In genomic region chr3:123765475-123766166, GRCh38 we compare ENCODE assay signal across 19 cellular contexts.
DNase-seq lines count a peak whose midpoint lies in the region; ATAC-seq, FAIRE-seq and TF ChIP-seq lines count a peak whose summit lies in the region.
"Had no signal": no experiment of that assay in that cellular context is flagged by ENCODE, and none has a peak within 500 bp of the region (broad histone marks: within the 10 kb centered on the region; RNA-seq: fewer than 3 reads in every experiment).

No MANE protein-coding gene starts in this region.

- no peak for TF ChIP-seq CTCF in C4-2B (conservative IDR thresholded peaks at IDR 0.05)

- TF ChIP-seq POLR2A in GM12892 (IDR thresholded peaks at IDR 0.05; ENCODE audit: low read depth, low read length): no peak

- ATAC-seq in HG02642 (IDR thresholded peaks at IDR 0.05; ENCODE audit: poor library complexity, unreplicated experiment): peak; percentile 50
- ATAC-seq in left colon: peak; percentile 80
- ATAC-seq in HG03457 (IDR thresholded peaks at IDR 0.05; ENCODE audit: unreplicated experiment): no peak

- no peaks in the 10 kb centered on the region for H3K27me3 ChIP-seq in SJSA1 (replicated peaks)
- H3K27me3 ChIP-seq: cardiac muscle cell, testis had no signal

- DNase-seq in SJSA1 (ENCODE audit: low read depth in 1 of 2, low spot score in 2 of 2) (no peak), left colon (no peak), hypothalamus (lab: John Stamatoyannopoulos, UW) (no peak), OCI-M2 (lab: John Stamatoyannopoulos, UW; ENCODE audit: unreplicated experiment) (no peak), GM12892 (ENCODE audit: insufficient read length) (no peak)
- DNase-seq: activated CD8-positive, alpha-beta memory T cell treated with anti-CD3 and anti-CD28 coated beads for 24 hours; activated naive CD4-positive, alpha-beta T cell treated with Interleukin-2 at 50 U/mL for 16 hours; Karpas-422; NCI-H2029 treated with DMSO at 0.1 percent for 48 hours; NCI-H82; posterior cingulate gyrus; SHP77 treated with DMSO at 0.1 percent for 48 hours; stimulated activated CD4-positive, alpha-beta T cell treated with anti-CD3 and anti-CD28 coated beads, Interleukin-15, amount 100 ng/mL, for 24 hours; WERI-Rb-1 had no signal

- no peaks in the 10 kb centered on the region for H3K36me3 ChIP-seq in SJSA1
- H3K36me3 ChIP-seq: cardiac muscle cell, WERI-Rb-1 had no signal

- no peaks in the 10 kb centered on the region for H3K9me3 ChIP-seq in SJSA1 (replicated peaks)
- H3K9me3 ChIP-seq: testis had no signal

- no peak overlapping the region for H3K4me3 ChIP-seq in SJSA1
- H3K4me3 ChIP-seq: cardiac muscle cell, testis had no signal

- FAIRE-seq in GM12892 (lab: Jason Lieb, UNC): no peak

- peak overlapping the region; percentile 55; the same call in 1 of the 2 replicates for H3K27ac ChIP-seq in C4-2B
- peak overlapping the region; percentile 72 for H3K27ac ChIP-seq in SJSA1
- H3K27ac ChIP-seq: cardiac muscle cell, testis, WERI-Rb-1 had no signal

- intact Hi-C loops in left colon (cut with DNase I, micrococcal nuclease): no loop called here

- peaks cover 32% of the 10 kb centered on the region for H3K4me1 ChIP-seq in SJSA1 (replicated peaks)
- H3K4me1 ChIP-seq: testis had no signal
